In the genomic region with DNA sequence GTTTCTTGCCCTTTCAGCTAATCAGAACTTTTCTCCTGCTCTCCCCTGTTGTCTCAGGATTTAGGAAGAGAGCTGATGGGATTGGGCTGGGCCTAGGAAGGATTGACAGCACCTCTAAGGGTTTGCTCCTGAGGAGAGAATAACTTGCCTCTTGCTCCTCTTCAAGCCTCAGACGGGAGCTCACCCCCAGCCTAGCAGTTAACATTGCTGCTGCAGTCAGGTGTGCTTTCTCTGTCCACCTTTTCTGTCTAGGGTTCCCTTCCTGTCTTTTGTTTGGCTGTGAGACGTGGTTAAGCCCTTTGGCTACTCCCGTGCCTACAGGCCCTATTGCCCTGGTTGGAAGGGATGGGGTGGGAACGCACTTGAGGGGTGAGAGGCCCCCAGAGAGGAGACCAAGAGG, we compare ENCODE assay signal across 25 cellular contexts. TPM values are rescaled to one million over a fixed set of nuclear protein-coding genes. Genes with fewer than 3 reads are reported as not detected.
DNase-seq lines count a peak whose midpoint lies in the region; ATAC-seq, FAIRE-seq and TF ChIP-seq lines count a peak whose summit lies in the region.
"Had no signal": no experiment of that assay in that cellular context is flagged by ENCODE, and none has a peak within 500 bp of the region (broad histone marks: within the 10 kb centered on the region; RNA-seq: fewer than 3 reads in every experiment).

No MANE protein-coding gene starts in this region.

- no peaks in the 10 kb centered on the region for H3K23me2 ChIP-seq in H1 (ENCODE audit: low read depth, low read length)

- H3K79me1 ChIP-seq in H1 (ENCODE audit: low read depth, low read length) (no peaks in the 10 kb centered on the region), neuronal stem cell (ENCODE audit: low read depth, low read length) (no peaks in the 10 kb centered on the region)

- H3K4me3 ChIP-seq in H1 (ENCODE audit: extremely low read depth in 1 of 4, insufficient read depth in 2 of 4, low read depth in 3 of 4, low read length in 4 of 4) = no peak overlapping the region
- H3K4me3 ChIP-seq in neuronal stem cell (ENCODE audit: low read length in 2 of 2) = no peak overlapping the region
- H3K4me3 ChIP-seq in tibial nerve = no peak overlapping the region
- H3K4me3 ChIP-seq: A549, PC-9 had no signal

- H3K27ac ChIP-seq in H1 (ENCODE audit: low read depth, low read length) = no peak overlapping the region
- H3K27ac ChIP-seq in neuronal stem cell (replicated peaks; ENCODE audit: low read length) = no peak overlapping the region
- no peak overlapping the region for H3K27ac ChIP-seq in tibial nerve
- H3K27ac ChIP-seq: A549, PC-9, RWPE1 had no signal

- intact Hi-C loops in Right ventricle myocardium inferior (cut with DNase I) = no loop called here

- H2BK120ac ChIP-seq in H1 (replicated peaks; ENCODE audit: low read depth, low read length) (peak overlapping the region; percentile 6), neuronal stem cell (ENCODE audit: low read depth, low read length) (no peak overlapping the region)

- no peak overlapping the region for H3K9ac ChIP-seq in H1 (replicated peaks in 1 of 4; ENCODE audit: extremely low read depth in 1 of 4, low read depth in 3 of 4, low read length in 3 of 4)
- H3K9ac ChIP-seq in neuronal stem cell (ENCODE audit: low read depth, low read length, poor library complexity) = no peak overlapping the region
- H3K9ac ChIP-seq: SK-N-SH had no signal

- no peak overlapping the region for H3K56ac ChIP-seq in H1 (replicated peaks; ENCODE audit: insufficient read length, low read depth, low read length)

- H3K4ac ChIP-seq in H1 (replicated peaks; ENCODE audit: insufficient read length, low read depth, low read length) = no peak overlapping the region
- no peak overlapping the region for H3K4ac ChIP-seq in neuronal stem cell (ENCODE audit: low read length)

- H3K9me3 ChIP-seq in H1 (ENCODE audit: insufficient read depth in 2 of 2, low read depth in 1 of 2, low read length in 1 of 2) (no peaks in the 10 kb centered on the region), neuronal stem cell (replicated peaks in 1 of 2; ENCODE audit: control insufficient read depth in 2 of 2, insufficient read depth in 1 of 2, low read depth in 1 of 2, low read length in 2 of 2) (no peaks in the 10 kb centered on the region), tibial nerve (no peaks in the 10 kb centered on the region)
- H3K9me3 ChIP-seq: A549, BE2C, SK-N-SH had no signal

- no peak for TF ChIP-seq RAD21 in H1 (IDR thresholded peaks at IDR 0.05 in 1 of 2, conservative IDR thresholded peaks at IDR 0.05 in 1 of 2; ENCODE audit: low read depth in 2 of 2, low read length in 2 of 2)

- no peaks in the 10 kb centered on the region for H4K20me1 ChIP-seq in H1 (replicated peaks in 1 of 2; ENCODE audit: control insufficient read depth in 1 of 2, insufficient read depth in 2 of 2, low read length in 2 of 2)

- H3K23ac ChIP-seq in H1 (ENCODE audit: insufficient read length) (no peak overlapping the region), neuronal stem cell (ENCODE audit: low read depth, low read length, poor library complexity) (no peak overlapping the region)

- H2BK15ac ChIP-seq in H1 (ENCODE audit: low read length) (no peak overlapping the region), neuronal stem cell (ENCODE audit: low read length) (no peak overlapping the region)

- no peak for FAIRE-seq in H1 (lab: Jason Lieb, UNC)
- no peak for FAIRE-seq in GM12892 (lab: Jason Lieb, UNC)
- FAIRE-seq: A549 had no signal

- H3K18ac ChIP-seq in H1 (ENCODE audit: extremely low read depth, low read length) (no peak overlapping the region), neuronal stem cell (ENCODE audit: low read length) (peak overlapping the region; percentile 66)

- TF ChIP-seq CTCF in H1 (IDR thresholded peaks at IDR 0.05; ENCODE audit: control extremely low read depth in 1 of 3, insufficient read depth in 1 of 3, low read depth in 1 of 3, low read length in 3 of 3) (no peak), tibial nerve (IDR thresholded peaks at IDR 0.05) (no peak)

- H2BK5ac ChIP-seq in H1 (ENCODE audit: low read depth, low read length) (no peak overlapping the region), neuronal stem cell (ENCODE audit: low read length) (no peak overlapping the region)

- peaks cover 0 to 24% of the 10 kb centered on the region in 2 experiments; a peak in 2 of 4 replicates for H3K79me2 ChIP-seq in H1 (ENCODE audit: control insufficient read depth in 1 of 2, insufficient read depth in 2 of 2, low read length in 2 of 2)

- no peak for TF ChIP-seq EP300 in H1 (IDR thresholded peaks at IDR 0.05; ENCODE audit: borderline replicate concordance in 1 of 2, low read depth in 2 of 2, low read length in 2 of 2)
- no peak for TF ChIP-seq EP300 in tibial nerve (IDR thresholded peaks at IDR 0.05)

- H4K5ac ChIP-seq in H1 (ENCODE audit: insufficient read length, low read depth, low read length) = no peak overlapping the region

- H2AFZ ChIP-seq in H1 (ENCODE audit: low read length) (no peak overlapping the region), neuronal stem cell (ENCODE audit: low read length) (no peak overlapping the region)
- H2AFZ ChIP-seq: PC-9 had no signal

- WGBS in H1 (ENCODE audit: extremely low coverage in 1 of 2, insufficient coverage in 1 of 2, insufficient read length in 1 of 2, insufficient replicate concordance in 2 of 2, low coverage in 1 of 2, low lambda C conversion rate in 2 of 2, missing lambda C conversion rate in 1 of 2), 2 experiments = 69% methylated on average over 4 of the region's 4 CpGs; no CpG with 5 or more reads in 1 of the 2 experiments
- WGBS in neuronal stem cell (ENCODE audit: extremely low coverage in 2 of 2, insufficient read length in 2 of 2, insufficient replicate concordance in 1 of 2), 2 donors = no CpG with 5 or more reads among the region's 4 CpGs
- 87% methylated on average over 4 of the region's 4 CpGs for WGBS in tibial nerve, 2 donors

- H3K36me3 ChIP-seq in H1 (ENCODE audit: control insufficient read depth in 2 of 4, insufficient read depth in 4 of 4, low read length in 3 of 4) (no peaks in the 10 kb centered on the region), neuronal stem cell (replicated peaks in 1 of 2; ENCODE audit: control insufficient read depth in 2 of 2, insufficient read depth in 2 of 2, low read length in 2 of 2) (no peaks in the 10 kb centered on the region), tibial nerve (no peaks in the 10 kb centered on the region)

- DNase-seq in DMS153 treated with DMSO at 0.1 percent for 48 hours (lab: John Stamatoyannopoulos, UW; ENCODE audit: unreplicated experiment) (peak; percentile 29), NCI-H146 treated with DMSO at 0.1 percent for 48 hours (lab: John Stamatoyannopoulos, UW; ENCODE audit: unreplicated experiment) (peak; percentile 77), H1 (ENCODE audit: low read depth in 1 of 2, low spot score in 2 of 2) (no peak), neuronal stem cell (ENCODE audit: low spot score) (no peak), GM12892 (ENCODE audit: insufficient read length) (no peak), Right ventricle myocardium inferior (ENCODE audit: missing footprints) (no peak), tibial nerve (ENCODE audit: low spot score in 2 of 2) (no peak)
- DNase-seq: BE2C; CD4-positive, CD25-positive, alpha-beta regulatory T cell; DMS79 treated with DMSO at 0.1 percent for 48 hours; GOT3; Karpas-422; MV-4-11; NCI-H1105 treated with DMSO at 0.1 percent for 48 hours; NCI-H187 treated with DMSO at 0.1 percent for 48 hours; NCI-H2171 treated with DMSO at 0.1 percent for 48 hours; NCI-H446; NCI-H526; PC-9; SIG-M5; SK-N-SH; T-helper 2 cell had no signal

- no peak for ATAC-seq in Right ventricle myocardium inferior
- ATAC-seq: A549 had no signal

- H3K4me2 ChIP-seq in H1 (ENCODE audit: insufficient read depth in 1 of 2, low read depth in 2 of 2, low read length in 2 of 2) (no peak overlapping the region), neuronal stem cell (ENCODE audit: insufficient read depth, low read length, poor library complexity, severe bottlenecking) (no peak overlapping the region)
- H3K4me2 ChIP-seq: A549, PC-9, SK-N-SH had no signal

- H4K8ac ChIP-seq in H1 (ENCODE audit: extremely low read depth, insufficient read depth, low read length) (no peak overlapping the region; the same call in 1 of the 2 replicates), neuronal stem cell (ENCODE audit: low read depth, low read length) (no peak overlapping the region)

- H3K27me3 ChIP-seq in H1 (replicated peaks in 1 of 4; ENCODE audit: control insufficient read depth in 3 of 4, extremely low read depth in 1 of 4, insufficient read depth in 3 of 4, low read length in 3 of 4) (no peaks in the 10 kb centered on the region), neuronal stem cell (ENCODE audit: control insufficient read depth in 3 of 3, insufficient read depth in 3 of 3, low read depth in 1 of 3, low read length in 3 of 3) (peaks cover 0 to 2% (median 0%) of the 10 kb centered on the region in 3 experiments), tibial nerve (no peaks in the 10 kb centered on the region)
- H3K27me3 ChIP-seq: BE2C had no signal

- TF ChIP-seq POLR2A in H1 (IDR thresholded peaks at IDR 0.05; ENCODE audit: control extremely low read depth in 1 of 2, low read depth in 2 of 2, low read length in 2 of 2) = no peak
- no peak for TF ChIP-seq POLR2A in GM12892 (IDR thresholded peaks at IDR 0.05; ENCODE audit: low read depth, low read length)
- no peak for TF ChIP-seq POLR2A in tibial nerve (IDR thresholded peaks at IDR 0.05)

- no peak overlapping the region for H3K14ac ChIP-seq in H1 (ENCODE audit: insufficient read length)
- H3K14ac ChIP-seq in neuronal stem cell (ENCODE audit: low read length) = no peak overlapping the region

- H2BK12ac ChIP-seq in H1 (ENCODE audit: low read depth, low read length) = peak overlapping the region; percentile 42; the same call in 1 of the 2 replicates
- no peak overlapping the region for H2BK12ac ChIP-seq in neuronal stem cell (ENCODE audit: low read length)

- H3K4me1 ChIP-seq in H1 (replicated peaks in 1 of 4; ENCODE audit: control insufficient read depth in 3 of 4, insufficient read depth in 4 of 4, low read length in 3 of 4) (peaks cover 0 to 7% (median 3%) of the 10 kb centered on the region in 4 experiments; a peak in 4 of 7 replicates), neuronal stem cell (ENCODE audit: control insufficient read depth in 2 of 2, insufficient read depth in 1 of 2, low read depth in 1 of 2, low read length in 2 of 2) (peaks cover 0 to 12% of the 10 kb centered on the region in 2 donors), tibial nerve (no peaks in the 10 kb centered on the region)
- H3K4me1 ChIP-seq: A549 had no signal

- H2AK5ac ChIP-seq in H1 (ENCODE audit: low read depth, low read length) = no peak overlapping the region
- no peak overlapping the region for H2AK5ac ChIP-seq in neuronal stem cell (ENCODE audit: low read depth, low read length)

- H2BK20ac ChIP-seq in H1 (ENCODE audit: low read length) = 0 out of 2 replicates have a peak overlapping the region, but pooled peaks have one; percentile 50

- CTCF ChIA-PET in H1 (lab: Charles Lee; ENCODE audit: partially characterized antibody) = interaction anchor here (0.6 to 5.0 kb wide), 6 partner anchors 16 to 1658 kb away, joined by 3 to 28 read pairs (median 3); no protein-coding TSS in a partner anchor

- peak overlapping the region; percentile 29 for H4K91ac ChIP-seq in H1 (replicated peaks; ENCODE audit: insufficient read length, low read length)
- H4K91ac ChIP-seq in neuronal stem cell (ENCODE audit: low read depth, low read length, poor library complexity) = no peak overlapping the region

- POLR2A ChIA-PET in H1 (lab: Charles Lee; ENCODE audit: partially characterized antibody) = no interaction called here

RNA-seq across cellular contexts. Expression of a gene that starts 20.1 kb away (rescaled TPM):
- 12.9 and 14.3 TPM in 2 replicates for total RNA-seq in H1 (2021; fragmentation: NEBNext Ultra II Directional; extraction: Animal tissue kit (Norgen Biotek cat#: 25700))
- 16.2 and 30.2 TPM in 2 replicates for polyA plus RNA-seq in H1 (2011; rRNA removed)
- 9.6 TPM for polyA plus RNA-seq in H1 (2011; cell fraction: cytosol; rRNA removed)
- 17.5 TPM for polyA plus RNA-seq in H1 (2011; cell fraction: nucleus; rRNA removed)
- polyA plus RNA-seq in H1 (2012, experiment 1 of 2) = 9.2 to 13.0 TPM (median 10.9 TPM) in 4 replicates
- 7.9 TPM for polyA plus RNA-seq in H1 (2012, experiment 2 of 2)
- polyA plus RNA-seq in H1 (2013, experiment 1 of 2) = 16.6 TPM
- polyA plus RNA-seq in H1 (2013, experiment 2 of 2) = 19.8 TPM
- 4.6 and 9.6 TPM in 2 replicates for polyA minus RNA-seq in H1 (2011; rRNA and poly(A)+ RNA removed)
- polyA minus RNA-seq in H1 (2011; cell fraction: cytosol; rRNA and poly(A)+ RNA removed) = 7.9 TPM
- 10.3 TPM for polyA minus RNA-seq in H1 (2011; cell fraction: nucleus; rRNA and poly(A)+ RNA removed)
- polyA plus RNA-seq in neuronal stem cell (2013, experiment 1 of 2) = 22.5 TPM
- 21.3 TPM for polyA plus RNA-seq in neuronal stem cell (2013, experiment 2 of 2)
- polyA plus RNA-seq in GM12892 (2012; ENCODE audit: missing spikeins) = 0.36 TPM
- total RNA-seq in Right ventricle myocardium inferior = 2.2 TPM
- 1 to 10 TPM in 1 of 4 donors, under 1 TPM in 1, not detected in 2; 0.21 to 1.5 TPM for total RNA-seq in tibial nerve
- total RNA-seq: CD4-positive, CD25-positive, alpha-beta regulatory T cell; PC-9 had no signal
- polyA plus RNA-seq: A549, IgD-negative memory B cell had no signal

Comparison
In these comparisons a context has a peak if more than half of its experiments do, and no peak if none do; other contexts are left out.
1. DNase-seq: peak in DMS153 treated with DMSO at 0.1 percent for 48 hours (single experiment) and NCI-H146 treated with DMSO at 0.1 percent for 48 hours (single experiment); none in H1 (0 of 2), neuronal stem cell (single experiment), GM12892 (single experiment), Right ventricle myocardium inferior (single experiment) and tibial nerve (0 of 2).